2 cellular contexts compared by ENCODE assay signal in the genomic region with DNA sequence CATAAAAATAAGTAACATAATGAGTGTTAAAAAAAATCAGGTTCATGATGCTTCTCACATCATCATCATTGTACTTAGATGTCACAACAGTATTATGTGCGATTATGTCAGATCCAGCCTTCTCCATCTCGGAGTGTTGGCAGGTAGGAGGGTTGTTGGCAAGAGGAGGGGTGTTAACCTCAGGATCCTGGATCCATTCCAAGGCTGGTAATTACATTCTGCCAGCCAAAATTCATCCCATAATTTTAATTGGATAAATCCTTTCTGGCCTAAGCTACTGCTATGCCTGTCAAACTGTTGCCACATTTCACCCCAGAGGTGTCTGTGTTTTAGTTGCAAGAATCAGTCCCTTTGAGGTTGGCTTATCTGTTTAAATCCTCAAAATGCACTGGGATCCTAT.
TF ChIP-seq lines count a peak whose summit lies in the region.

No MANE protein-coding gene starts in this region.

TF ChIP-seq in A549, 52 proteins besides CTCF, POLR2A, EP300 and RAD21 (continued from another document):
- TF ChIP-seq HEYL (CRISPR knock-in tag; IDR thresholded peaks at IDR 0.05): no peak
- TF ChIP-seq, protein P1, sequence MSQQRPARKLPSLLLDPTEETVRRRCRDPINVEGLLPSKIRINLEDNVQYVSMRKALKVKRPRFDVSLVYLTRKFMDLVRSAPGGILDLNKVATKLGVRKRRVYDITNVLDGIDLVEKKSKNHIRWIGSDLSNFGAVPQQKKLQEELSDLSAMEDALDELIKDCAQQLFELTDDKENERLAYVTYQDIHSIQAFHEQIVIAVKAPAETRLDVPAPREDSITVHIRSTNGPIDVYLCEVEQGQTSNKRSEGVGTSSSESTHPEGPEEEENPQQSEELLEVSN (IDR thresholded peaks at IDR 0.05; ENCODE audit: borderline replicate concordance, low read depth): no peak
- TF ChIP-seq FOSB (CRISPR knock-in tag; IDR thresholded peaks at IDR 0.05): no peak
- TF ChIP-seq SREBF2 (IDR thresholded peaks at IDR 0.05): no peak
- no peak for TF ChIP-seq MAZ (IDR thresholded peaks at IDR 0.05; ENCODE audit: borderline replicate concordance, low read depth, low read length)
- TF ChIP-seq ZSCAN20 (CRISPR knock-in tag; IDR thresholded peaks at IDR 0.05): no peak
- no peak for TF ChIP-seq JUN (IDR thresholded peaks at IDR 0.05)
- TF ChIP-seq RNF2 (IDR thresholded peaks at IDR 0.05; ENCODE audit: borderline replicate concordance, low read depth): no peak
- TF ChIP-seq KDM1A (IDR thresholded peaks at IDR 0.05; ENCODE audit: low read depth): no peak
- TF ChIP-seq, protein P2, sequence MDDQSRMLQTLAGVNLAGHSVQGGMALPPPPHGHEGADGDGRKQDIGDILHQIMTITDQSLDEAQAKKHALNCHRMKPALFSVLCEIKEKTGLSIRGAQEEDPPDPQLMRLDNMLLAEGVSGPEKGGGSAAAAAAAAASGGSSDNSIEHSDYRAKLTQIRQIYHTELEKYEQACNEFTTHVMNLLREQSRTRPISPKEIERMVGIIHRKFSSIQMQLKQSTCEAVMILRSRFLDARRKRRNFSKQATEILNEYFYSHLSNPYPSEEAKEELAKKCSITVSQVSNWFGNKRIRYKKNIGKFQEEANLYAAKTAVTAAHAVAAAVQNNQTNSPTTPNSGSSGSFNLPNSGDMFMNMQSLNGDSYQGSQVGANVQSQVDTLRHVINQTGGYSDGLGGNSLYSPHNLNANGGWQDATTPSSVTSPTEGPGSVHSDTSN (IDR thresholded peaks at IDR 0.05): no peak
- TF ChIP-seq, protein P3, sequence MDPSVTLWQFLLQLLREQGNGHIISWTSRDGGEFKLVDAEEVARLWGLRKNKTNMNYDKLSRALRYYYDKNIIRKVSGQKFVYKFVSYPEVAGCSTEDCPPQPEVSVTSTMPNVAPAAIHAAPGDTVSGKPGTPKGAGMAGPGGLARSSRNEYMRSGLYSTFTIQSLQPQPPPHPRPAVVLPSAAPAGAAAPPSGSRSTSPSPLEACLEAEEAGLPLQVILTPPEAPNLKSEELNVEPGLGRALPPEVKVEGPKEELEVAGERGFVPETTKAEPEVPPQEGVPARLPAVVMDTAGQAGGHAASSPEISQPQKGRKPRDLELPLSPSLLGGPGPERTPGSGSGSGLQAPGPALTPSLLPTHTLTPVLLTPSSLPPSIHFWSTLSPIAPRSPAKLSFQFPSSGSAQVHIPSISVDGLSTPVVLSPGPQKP (IDR thresholded peaks at IDR 0.05; ENCODE audit: low read depth, low read length): no peak
- no peak for TF ChIP-seq EHMT2 (IDR thresholded peaks at IDR 0.05; ENCODE audit: low read depth)
- no peak for TF ChIP-seq NR3C1 (IDR thresholded peaks at IDR 0.05)

TF ChIP-seq in HCT116, 20 proteins besides CTCF, POLR2A, EP300 and RAD21 (continued from another document):
- TF ChIP-seq, protein P4, sequence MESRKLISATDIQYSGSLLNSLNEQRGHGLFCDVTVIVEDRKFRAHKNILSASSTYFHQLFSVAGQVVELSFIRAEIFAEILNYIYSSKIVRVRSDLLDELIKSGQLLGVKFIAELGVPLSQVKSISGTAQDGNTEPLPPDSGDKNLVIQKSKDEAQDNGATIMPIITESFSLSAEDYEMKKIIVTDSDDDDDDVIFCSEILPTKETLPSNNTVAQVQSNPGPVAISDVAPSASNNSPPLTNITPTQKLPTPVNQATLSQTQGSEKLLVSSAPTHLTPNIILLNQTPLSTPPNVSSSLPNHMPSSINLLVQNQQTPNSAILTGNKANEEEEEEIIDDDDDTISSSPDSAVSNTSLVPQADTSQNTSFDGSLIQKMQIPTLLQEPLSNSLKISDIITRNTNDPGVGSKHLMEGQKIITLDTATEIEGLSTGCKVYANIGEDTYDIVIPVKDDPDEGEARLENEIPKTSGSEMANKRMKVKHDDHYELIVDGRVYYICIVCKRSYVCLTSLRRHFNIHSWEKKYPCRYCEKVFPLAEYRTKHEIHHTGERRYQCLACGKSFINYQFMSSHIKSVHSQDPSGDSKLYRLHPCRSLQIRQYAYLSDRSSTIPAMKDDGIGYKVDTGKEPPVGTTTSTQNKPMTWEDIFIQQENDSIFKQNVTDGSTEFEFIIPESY (IDR thresholded peaks at IDR 0.05; ENCODE audit: extremely low read depth, insufficient replicate concordance, low read length): no peak
- TF ChIP-seq ZNF274 (IDR thresholded peaks at IDR 0.05; ENCODE audit: low read depth, low read length) (no peak), SP1 (IDR thresholded peaks at IDR 0.05; ENCODE audit: low read depth) (no peak)
